ENCODE assay signal across 28 cellular contexts in the genomic region with DNA sequence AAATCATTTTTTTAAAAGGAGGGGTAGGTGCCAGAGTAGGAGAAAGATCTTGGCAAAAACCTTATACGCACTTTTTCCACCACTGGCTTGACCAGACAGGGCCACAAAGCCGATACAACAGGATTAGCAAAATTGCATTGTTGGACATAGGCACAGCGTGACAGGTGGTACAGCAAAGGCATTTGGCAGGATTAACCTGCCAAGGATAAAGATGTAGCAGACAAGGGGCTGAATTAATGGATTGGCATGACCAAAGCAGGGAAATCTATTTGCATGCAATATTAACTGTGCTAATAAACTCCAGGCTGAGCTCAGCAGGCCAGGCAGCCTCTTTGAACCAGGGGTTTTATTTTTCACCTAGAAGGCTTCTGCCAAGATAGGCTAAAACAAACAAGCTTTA.
"Had no signal": no experiment of that assay in that cellular context is flagged by ENCODE, and none has a peak within 500 bp of the region (broad histone marks: within the 10 kb centered on the region; RNA-seq: fewer than 3 reads in every experiment).

No MANE protein-coding gene starts in this region.

- H3K27me3 Mint-ChIP-seq: activated B cell treated with CpG ODN at 0.5 μM for 24 hours; activated naive CD4-positive, alpha-beta T cell treated with anti-CD3 and anti-CD28 coated beads, Interleukin-2, amount 50 U/mL, for 24 hours had no signal

- DNase-seq: activated B cell treated with CpG ODN at 0.5 μM for 24 hours; activated CD4-positive, alpha-beta T cell treated with anti-CD3 and anti-CD28 coated beads for 1 hour; activated CD4-positive, alpha-beta T cell treated with anti-CD3 and anti-CD28 coated beads, Interleukin-2, amount 10 ng/mL, durations not matched to agents 24 days and 14 days; activated CD4-positive, alpha-beta T cell treated with anti-CD3 and anti-CD28 coated beads, Interleukin-2, amount 50 U/mL, for 48 hours; activated CD8-positive, alpha-beta memory T cell treated with anti-CD3 and anti-CD28 coated beads, Interleukin-2, amount 10 ng/mL, durations not matched to agents 7 days and 5 days; activated effector memory CD4-positive, alpha-beta T cell treated with Interleukin-2 at 50 U/mL for 16 hours; activated naive CD4-positive, alpha-beta T cell; activated T-cell treated with anti-CD3 and anti-CD28 coated beads, Interleukin-2, amount 50 U/mL, for 24 hours; aorta; central memory CD4-positive, alpha-beta T cell; KG1; MG63; MV-4-11; NCI-H1105; NCI-H1436; NCI-H1694 treated with DMSO at 0.1 percent for 48 hours; NCI-H2171; NCI-H2227 treated with DMSO at 0.1 percent for 48 hours; NCI-H446 treated with DMSO at 0.1 percent for 48 hours; NCI-H526 treated with DMSO at 0.1 percent for 48 hours; Peyer's patch; SHP77; SW 1271 had no signal

- H3K27ac Mint-ChIP-seq: activated B cell treated with CpG ODN at 0.5 μM for 24 hours; activated CD4-positive, alpha-beta T cell treated with anti-CD3 and anti-CD28 coated beads, Interleukin-2, amount 10 ng/mL, durations not matched to agents 24 days and 14 days; activated CD8-positive, alpha-beta memory T cell treated with anti-CD3 and anti-CD28 coated beads, Interleukin-2, amount 10 ng/mL, durations not matched to agents 7 days and 5 days; activated naive CD4-positive, alpha-beta T cell treated with anti-CD3 and anti-CD28 coated beads, Interleukin-2, amount 50 U/mL, for 24 hours; activated T-cell treated with anti-CD3 and anti-CD28 coated beads, Interleukin-2, amount 50 U/mL, for 24 hours; activated T-helper 1 cell treated with anti-CD3 and anti-CD28 coated beads, Interleukin-12 subunit alpha, Interleukin-12 subunit beta, Interleukin-2, Interleukin-4 antibody, amounts not matched to agents 30 ng/mL and 10 ng/mL and 1 ng/mL, durations not matched to agents 14 hours and 24 hours and 36 hours; T-helper 2 cell treated with Interferon-gamma antibody and Interleukin-4, amounts not matched to agents 5 μg/mL and 100 μg/mL, for 36 hours had no signal

- H3K27ac ChIP-seq: breast epithelium, Peyer's patch, SJSA1 had no signal

- H3K36me3 ChIP-seq: breast epithelium, MG63, Peyer's patch, SJSA1 had no signal

- H3K4me3 Mint-ChIP-seq: activated B cell treated with CpG ODN at 0.5 μM for 24 hours; activated CD4-positive, alpha-beta T cell treated with anti-CD3 and anti-CD28 coated beads, Interleukin-2, amount 10 ng/mL, durations not matched to agents 24 days and 14 days; activated CD8-positive, alpha-beta memory T cell treated with anti-CD3 and anti-CD28 coated beads, Interleukin-2, amount 10 ng/mL, durations not matched to agents 7 days and 5 days; activated naive CD4-positive, alpha-beta T cell treated with anti-CD3 and anti-CD28 coated beads, Interleukin-2, amount 50 U/mL, for 24 hours; activated T-cell treated with anti-CD3 and anti-CD28 coated beads, Interleukin-2, amount 50 U/mL, for 24 hours; activated T-helper 1 cell treated with anti-CD3 and anti-CD28 coated beads, Interleukin-12 subunit alpha, Interleukin-12 subunit beta, Interleukin-2, Interleukin-4 antibody, amounts not matched to agents 30 ng/mL and 10 ng/mL and 1 ng/mL, durations not matched to agents 14 hours and 24 hours and 36 hours; T-helper 2 cell treated with Interferon-gamma antibody and Interleukin-4, amounts not matched to agents 5 μg/mL and 100 μg/mL, for 36 hours had no signal

- H3K4me3 ChIP-seq: breast epithelium, MG63, Peyer's patch, SJSA1 had no signal

- H3K9me3 Mint-ChIP-seq: activated B cell treated with CpG ODN at 0.5 μM for 24 hours; activated CD4-positive, alpha-beta T cell treated with anti-CD3 and anti-CD28 coated beads, Interleukin-2, amount 10 ng/mL, durations not matched to agents 24 days and 14 days; activated naive CD4-positive, alpha-beta T cell treated with anti-CD3 and anti-CD28 coated beads, Interleukin-2, amount 50 U/mL, for 24 hours; activated T-cell treated with anti-CD3 and anti-CD28 coated beads, Interleukin-2, amount 50 U/mL, for 24 hours; activated T-helper 1 cell treated with anti-CD3 and anti-CD28 coated beads, Interleukin-12 subunit alpha, Interleukin-12 subunit beta, Interleukin-2, Interleukin-4 antibody, amounts not matched to agents 30 ng/mL and 10 ng/mL and 1 ng/mL, durations not matched to agents 14 hours and 24 hours and 36 hours; T-helper 2 cell treated with Interferon-gamma antibody and Interleukin-4, amounts not matched to agents 5 μg/mL and 100 μg/mL, for 36 hours had no signal

- H3K9me3 ChIP-seq: breast epithelium, MG63, Peyer's patch, SJSA1 had no signal

- H3K4me1 ChIP-seq: breast epithelium, Peyer's patch, SJSA1 had no signal

- H3K36me3 Mint-ChIP-seq: activated naive CD4-positive, alpha-beta T cell treated with anti-CD3 and anti-CD28 coated beads, Interleukin-2, amount 50 U/mL, for 24 hours had no signal

- H3K27me3 ChIP-seq: breast epithelium, MG63, Peyer's patch, SJSA1 had no signal
